8 cellular contexts compared by ENCODE assay signal in the genomic region with DNA sequence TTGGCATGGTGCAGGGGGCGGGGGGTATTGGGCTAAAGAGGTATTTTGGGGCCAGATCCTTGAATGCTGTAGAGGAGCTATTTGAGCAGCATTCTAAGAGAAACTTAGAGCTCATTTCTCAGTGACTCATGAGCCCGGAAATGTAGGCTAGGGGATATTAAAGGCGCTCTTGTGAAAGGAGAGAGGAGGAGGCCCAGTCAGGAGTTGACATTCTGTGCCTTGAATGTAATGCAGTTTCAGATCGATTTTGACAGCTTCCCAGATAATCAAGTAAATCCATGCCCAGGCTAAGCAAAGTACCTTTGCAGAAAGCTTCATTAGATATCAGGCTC. TPM values are rescaled to one million over a fixed set of nuclear protein-coding genes. Genes with fewer than 3 reads are reported as not detected.
DNase-seq lines count a peak whose midpoint lies in the region; ATAC-seq lines count a peak whose summit lies in the region.

No MANE protein-coding gene starts in this region.

- H3K4me3 Mint-ChIP-seq in T-helper 2 cell treated with Interferon-gamma antibody and Interleukin-4, amounts not matched to agents 5 μg/mL and 100 μg/mL, for 36 hours = peak overlapping the region; percentile 97

- peak; percentile 6 for DNase-seq in G401 (ENCODE audit: low spot score)
- peak; percentile 47 for DNase-seq in T-helper 2 cell treated with Interferon-gamma antibody and Interleukin-4, amounts not matched to agents 5 μg/mL and 100 μg/mL, for 36 hours (ENCODE audit: low spot score)
- DNase-seq in dermis blood vessel endothelial cell = peak; percentile 81
- peak; percentile 40 to 83 for DNase-seq in lung microvascular endothelial cell (ENCODE audit: low read depth in 2 of 2)
- DNase-seq in stromal cell of bone marrow (ENCODE audit: low read depth) = peak; percentile 65

- H3K9me3 Mint-ChIP-seq in T-helper 2 cell treated with Interferon-gamma antibody and Interleukin-4, amounts not matched to agents 5 μg/mL and 100 μg/mL, for 36 hours = no peaks in the 10 kb centered on the region

- in situ Hi-C loops in G401 (cut with HindIII; ENCODE audit: low sequenced_read_pairs) = no loop called here

- no peaks in the 10 kb centered on the region for H3K27me3 Mint-ChIP-seq in T-helper 2 cell treated with Interferon-gamma antibody and Interleukin-4, amounts not matched to agents 5 μg/mL and 100 μg/mL, for 36 hours (ENCODE audit: low read depth)

- H3K27ac Mint-ChIP-seq in T-helper 2 cell treated with Interferon-gamma antibody and Interleukin-4, amounts not matched to agents 5 μg/mL and 100 μg/mL, for 36 hours = peak overlapping the region; percentile 93

- peaks cover 37% of the 10 kb centered on the region for H3K4me1 Mint-ChIP-seq in T-helper 2 cell treated with Interferon-gamma antibody and Interleukin-4, amounts not matched to agents 5 μg/mL and 100 μg/mL, for 36 hours (ENCODE audit: low read depth)

- ATAC-seq in HG02884 (IDR thresholded peaks at IDR 0.05; ENCODE audit: unreplicated experiment) (peak; percentile 35), GM19452 (IDR thresholded peaks at IDR 0.05; ENCODE audit: unreplicated experiment) (no peak), HG03039 (IDR thresholded peaks at IDR 0.05; ENCODE audit: unreplicated experiment) (no peak)

- H3K36me3 Mint-ChIP-seq in T-helper 2 cell treated with Interferon-gamma antibody and Interleukin-4, amounts not matched to agents 5 μg/mL and 100 μg/mL, for 36 hours (ENCODE audit: low read depth) = peaks cover 33% of the 10 kb centered on the region

RNA-seq across cellular contexts. Expression of gene CAB39, which starts 1.4 kb away (rescaled TPM):
- total RNA-seq in G401 (2014; rRNA removed; shearing (Covaris generic)) = 27.7 and 28.1 TPM in 2 replicates
- total RNA-seq in dermis blood vessel endothelial cell (71.0 and 97.2 TPM in 2 replicates), lung microvascular endothelial cell (46.6 and 50.2 TPM in 2 replicates)

Comparison
In these comparisons a context has a peak if more than half of its experiments do, and no peak if none do; other contexts are left out.
1. DNase-seq: peak in every context shown above with its lines; median percentile 81 in dermis blood vessel endothelial cell; 65 in stromal cell of bone marrow; 62 in lung microvascular endothelial cell; 47 in T-helper 2 cell treated with Interferon-gamma antibody and Interleukin-4, amounts not matched to agents 5 μg/mL and 100 μg/mL, for 36 hours; 6 in G401.